In the genomic region with DNA sequence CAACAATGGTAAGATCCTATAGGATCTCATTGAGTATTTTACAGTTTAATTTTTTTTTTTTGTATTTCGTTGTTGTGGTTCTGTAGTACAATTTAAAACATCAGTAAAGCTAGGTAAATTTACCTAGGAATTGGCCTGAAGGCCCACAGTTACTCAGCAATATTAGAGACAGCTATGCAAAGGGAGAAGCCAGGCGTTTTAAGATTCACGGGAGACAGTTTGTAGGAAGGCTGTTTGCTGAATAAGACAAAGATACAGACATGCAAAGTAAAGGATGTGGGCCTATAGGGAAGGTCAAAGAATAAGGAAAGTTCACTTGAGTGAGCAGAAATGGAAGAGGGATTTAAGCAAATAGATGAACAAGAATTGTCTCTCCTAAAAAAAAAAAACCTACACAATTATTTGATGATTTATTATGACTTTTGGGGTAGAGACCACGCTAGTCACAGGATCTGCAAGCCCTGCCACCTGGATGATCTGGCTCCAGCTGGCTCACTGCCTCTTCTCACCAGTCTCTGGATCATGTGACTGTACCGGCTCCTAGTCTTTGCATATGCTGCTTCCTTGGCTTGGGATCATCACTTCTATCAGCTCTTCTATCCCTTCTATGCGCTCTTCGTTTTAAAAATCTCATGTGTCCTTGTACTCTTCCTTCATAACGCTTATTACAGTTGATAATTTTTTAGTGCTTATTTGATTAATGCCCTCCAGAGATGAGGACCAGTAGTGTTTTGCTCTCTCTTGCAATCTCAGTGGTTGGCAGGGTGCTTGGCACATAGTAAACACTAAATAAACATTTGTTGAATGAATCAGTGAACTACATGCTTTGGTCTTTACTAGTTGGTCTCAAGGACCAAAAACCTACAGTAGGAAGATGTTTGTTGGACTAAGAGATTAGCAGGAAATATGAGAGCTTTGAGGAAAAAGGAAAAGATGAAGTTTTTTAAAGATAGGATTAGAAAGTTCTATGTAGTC, we compare ENCODE assay signal across 8 cellular contexts. TPM values are rescaled to one million over a fixed set of nuclear protein-coding genes. Genes with fewer than 3 reads are reported as not detected.
DNase-seq lines count a peak whose midpoint lies in the region; ATAC-seq and TF ChIP-seq lines count a peak whose summit lies in the region.

No MANE protein-coding gene starts in this region.

- no peak for DNase-seq in CD14-positive monocyte (ENCODE audit: low spot score)
- DNase-seq in mammary epithelial cell: peak; percentile 33
- DNase-seq in lung (ENCODE audit: low spot score): no peak
- no peak for DNase-seq in anterior cingulate cortex (lab: John Stamatoyannopoulos, UW)
- no peak for DNase-seq in effector memory CD4-positive, alpha-beta T cell
- no peak for DNase-seq in superior temporal gyrus (ENCODE audit: extremely low spot score)

- 50% methylated on average over 8 of the region's 8 CpGs for WGBS in mammary epithelial cell (ENCODE audit: low coverage, missing lambda C conversion rate)
- WGBS in lung, 2 donors: 43 to 52% methylated on average over 8 of the region's 8 CpGs

- CTCF ChIA-PET in mammary epithelial cell (lab: Charles Lee; ENCODE audit: low non-redundant PET): no interaction called here

- H2AFZ ChIP-seq in mammary epithelial cell (ENCODE audit: low read depth, low read length): no peak overlapping the region

- H3K4me3 Mint-ChIP-seq in CD14-positive monocyte: no peak overlapping the region

- peaks cover 0 to 2% (median 0%) of the 10 kb centered on the region in 7 donors for H3K9me3 Mint-ChIP-seq in CD14-positive monocyte

- dilution Hi-C loops in mammary epithelial cell (cut with HindIII; ENCODE audit: low sequenced_read_pairs): no loop called here

- H3K4me3 ChIP-seq in mammary epithelial cell (replicated peaks in 1 of 3; ENCODE audit: insufficient read depth in 1 of 3, low read depth in 2 of 3, low read length in 3 of 3) (no peak overlapping the region), lung (no peak overlapping the region)
- no peak overlapping the region for H3K4me3 ChIP-seq in effector memory CD4-positive, alpha-beta T cell (ENCODE audit: insufficient read depth, low read depth, low read length, poor library complexity, severe bottlenecking)

- in situ Hi-C loops in mammary epithelial cell (cut with MboI; ENCODE audit: low sequenced_read_pairs in 2 of 2): no loop called here

- H3K4me2 ChIP-seq in mammary epithelial cell (ENCODE audit: insufficient read depth, low read depth, low read length): no peak overlapping the region

- ATAC-seq in lung (ENCODE audit: insufficient read depth, low FRiP score): no peak
- no peak for ATAC-seq in HG03045 (IDR thresholded peaks at IDR 0.05; ENCODE audit: unreplicated experiment)

- TF ChIP-seq RAD21 in Ishikawa (IDR thresholded peaks at IDR 0.05; ENCODE audit: low read depth): no peak

- peaks cover 77% of the 10 kb centered on the region for H3K4me1 Mint-ChIP-seq in CD14-positive monocyte

- peak overlapping the region; percentile 6 for H3K9ac ChIP-seq in mammary epithelial cell (ENCODE audit: insufficient read depth, low read length)

- H3K27ac ChIP-seq in mammary epithelial cell (ENCODE audit: insufficient read depth, low read depth, low read length): no peak overlapping the region
- H3K27ac ChIP-seq in lung (ENCODE audit: low read depth in 1 of 2, low read length in 1 of 2): peak overlapping the region; percentile 10 to 58
- no peak overlapping the region for H3K27ac ChIP-seq in effector memory CD4-positive, alpha-beta T cell (ENCODE audit: insufficient read depth, low read length, poor library complexity, severe bottlenecking)

- intact Hi-C loops in CD14-positive monocyte (cut with micrococcal nuclease) (no loop called here), mammary epithelial cell (cut with micrococcal nuclease) (no loop called here)

- peaks cover 16% of the 10 kb centered on the region for H3K4me1 ChIP-seq in mammary epithelial cell (ENCODE audit: insufficient read depth, low read length)
- peaks cover 16 to 53% of the 10 kb centered on the region in 2 donors for H3K4me1 ChIP-seq in lung (ENCODE audit: control insufficient read depth in 2 of 2, insufficient read depth in 2 of 2, low read length in 2 of 2)
- peaks cover 42% of the 10 kb centered on the region for H3K4me1 ChIP-seq in effector memory CD4-positive, alpha-beta T cell (ENCODE audit: control insufficient read depth, insufficient read depth, low read length, poor library complexity, severe bottlenecking)

- BruUV-seq in mammary epithelial cell (replicated peaks; lab: Mats Ljungman, UMichigan): no TSS peak

- peaks cover 9% of the 10 kb centered on the region for H4K20me1 ChIP-seq in mammary epithelial cell (ENCODE audit: insufficient read depth, low read length)

- H3K36me3 ChIP-seq in mammary epithelial cell (ENCODE audit: insufficient read depth, low read length): no peaks in the 10 kb centered on the region
- H3K36me3 ChIP-seq in lung (ENCODE audit: control insufficient read depth in 2 of 2, insufficient read depth in 2 of 2, low read length in 2 of 2): no peaks in the 10 kb centered on the region
- H3K36me3 ChIP-seq in effector memory CD4-positive, alpha-beta T cell (ENCODE audit: control insufficient read depth, insufficient read depth, low read length): no peaks in the 10 kb centered on the region

- H3K27ac Mint-ChIP-seq in CD14-positive monocyte: peak overlapping the region in 6 of 7 donors; percentile 1 to 76 (median 28)

- TF ChIP-seq EP300 in Ishikawa (IDR thresholded peaks at IDR 0.05; ENCODE audit: borderline replicate concordance): no peak

- TF ChIP-seq CTCF in CD14-positive monocyte (IDR thresholded peaks at IDR 0.05) (no peak), mammary epithelial cell (conservative IDR thresholded peaks at IDR 0.05 in 1 of 2, IDR thresholded peaks at IDR 0.05 in 1 of 2; ENCODE audit: extremely low read depth in 1 of 2, insufficient read depth in 1 of 2, low read depth in 1 of 2, low read length in 2 of 2) (no peak), lung (IDR thresholded peaks at IDR 0.05; ENCODE audit: control extremely low read depth, extremely low read depth) (no peak)

- H3K79me2 ChIP-seq in mammary epithelial cell (ENCODE audit: insufficient read depth, low read length): peaks cover 100% of the 10 kb centered on the region

- peaks cover 2 to 7% of the 10 kb centered on the region in 2 donors for H3K36me3 Mint-ChIP-seq in CD14-positive monocyte

- H3K9me3 ChIP-seq in mammary epithelial cell (replicated peaks; ENCODE audit: insufficient read depth, low read length) (no peaks in the 10 kb centered on the region), lung (ENCODE audit: control insufficient read depth in 2 of 2, insufficient read depth in 1 of 2, low read length in 1 of 2) (no peaks in the 10 kb centered on the region)
- H3K9me3 ChIP-seq in effector memory CD4-positive, alpha-beta T cell (ENCODE audit: control insufficient read depth, low read length): no peaks in the 10 kb centered on the region

- no peaks in the 10 kb centered on the region for H3K27me3 Mint-ChIP-seq in CD14-positive monocyte (ENCODE audit: low read depth in 3 of 3)

- H3K27me3 ChIP-seq in mammary epithelial cell (ENCODE audit: insufficient read depth, low read length) (no peaks in the 10 kb centered on the region), lung (ENCODE audit: control insufficient read depth, insufficient read depth) (no peaks in the 10 kb centered on the region)
- no peaks in the 10 kb centered on the region for H3K27me3 ChIP-seq in effector memory CD4-positive, alpha-beta T cell (replicated peaks; ENCODE audit: control insufficient read depth, insufficient read depth, low read length, poor library complexity, severe bottlenecking)

TF ChIP-seq in Ishikawa, 13 proteins besides CTCF, POLR2A, EP300 and RAD21:
- TF ChIP-seq NFIC (IDR thresholded peaks at IDR 0.05) (no peak), TAF1 (IDR thresholded peaks at IDR 0.05; ENCODE audit: low read depth) (no peak)
- TF ChIP-seq, protein P1, sequence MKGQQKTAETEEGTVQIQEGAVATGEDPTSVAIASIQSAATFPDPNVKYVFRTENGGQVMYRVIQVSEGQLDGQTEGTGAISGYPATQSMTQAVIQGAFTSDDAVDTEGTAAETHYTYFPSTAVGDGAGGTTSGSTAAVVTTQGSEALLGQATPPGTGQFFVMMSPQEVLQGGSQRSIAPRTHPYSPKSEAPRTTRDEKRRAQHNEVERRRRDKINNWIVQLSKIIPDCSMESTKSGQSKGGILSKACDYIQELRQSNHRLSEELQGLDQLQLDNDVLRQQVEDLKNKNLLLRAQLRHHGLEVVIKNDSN (IDR thresholded peaks at IDR 0.05): peak; percentile 54

RNA-seq across cellular contexts. Expression of a gene that starts 14.1 kb away (rescaled TPM):
- polyA plus RNA-seq in CD14-positive monocyte (1 to 10 TPM; 1.8 to 2.4 TPM), mammary epithelial cell (34.2 TPM), lung (10 to 100 TPM; 22.1 to 22.5 TPM)
- total RNA-seq in mammary epithelial cell (10 to 100 TPM; 42.5 to 73.2 TPM), lung (100 to 1,000 TPM in 1 of 2 donors, 10 to 100 TPM in 1; 64.0 to 149 TPM)
- polyA minus RNA-seq in mammary epithelial cell: 50.9 TPM

Comparison
In these comparisons a context has a peak if more than half of its experiments do, and no peak if none do; other contexts are left out.
1. H3K27ac ChIP-seq: peak in lung (2 of 2); none in mammary epithelial cell (single experiment) and effector memory CD4-positive, alpha-beta T cell (single experiment).
2. RNA of a gene that starts 14.1 kb away (polyA plus RNA-seq): 34.2 TPM in mammary epithelial cell (single experiment) and 22.1 to 22.5 TPM in lung; 1.8 to 2.4 TPM in CD14-positive monocyte; every median in the first group is over 4 times any median in the second.